10 cellular contexts compared by ENCODE assay signal in genomic region chr10:50501899-50502556, GRCh38.
DNase-seq lines count a peak whose midpoint lies in the region; ATAC-seq and TF ChIP-seq lines count a peak whose summit lies in the region.
"Had no signal": no experiment of that assay in that cellular context is flagged by ENCODE, and none has a peak within 500 bp of the region (broad histone marks: within the 10 kb centered on the region; RNA-seq: fewer than 3 reads in every experiment).

No MANE protein-coding gene starts in this region.

- TF ChIP-seq POLR2A in testis (IDR thresholded peaks at IDR 0.05): no peak

- no peaks in the 10 kb centered on the region for H3K27me3 ChIP-seq in testis
- no peaks in the 10 kb centered on the region for H3K27me3 ChIP-seq in GM23248 (replicated peaks; ENCODE audit: insufficient read depth)

- H2AFZ ChIP-seq in GM23248: no peak overlapping the region

- no peaks in the 10 kb centered on the region for H4K20me1 ChIP-seq in GM23248 (ENCODE audit: insufficient read depth)

- TF ChIP-seq CTCF in choroid plexus epithelial cell (conservative IDR thresholded peaks at IDR 0.05; ENCODE audit: low read depth, low read length): no peak
- no peak for TF ChIP-seq CTCF in testis (IDR thresholded peaks at IDR 0.05)

- ATAC-seq in Right ventricle myocardium superior (ENCODE audit: poor library complexity) (peak; percentile 30), HG03439 (IDR thresholded peaks at IDR 0.05; ENCODE audit: unreplicated experiment) (peak; percentile 41), GM21381 (IDR thresholded peaks at IDR 0.05; ENCODE audit: unreplicated experiment) (no peak)
- ATAC-seq: naive thymus-derived CD4-positive, alpha-beta T cell had no signal

- no peak overlapping the region for H3K4me2 ChIP-seq in GM23248 (ENCODE audit: unreplicated experiment)

- no peak overlapping the region for H3K9ac ChIP-seq in GM23248

- intact Hi-C loops in Right ventricle myocardium superior (cut with DNase I): loop anchor here (10.0 kb wide), 1 partner anchor 123 kb away; the partner anchor contains the start of gene SGMS1
- intact Hi-C loops in cardiac septum (cut with DNase I): no loop called here
- intact Hi-C loops in testis (cut with DNase I; ENCODE audit: low total_unique reads): no loop called here

- in situ Hi-C loops in GM23248 (cut with MboI): no loop called here

- H3K27ac ChIP-seq in testis (peak overlapping the region; percentile 30 to 40), GM23248 (no peak overlapping the region)

- no peaks in the 10 kb centered on the region for H3K9me3 ChIP-seq in testis
- no peaks in the 10 kb centered on the region for H3K9me3 ChIP-seq in GM23248 (ENCODE audit: low read depth)

- H3K4me1 ChIP-seq in testis (peaks cover 21% of the 10 kb centered on the region), GM23248 (ENCODE audit: insufficient read depth) (peaks cover 20% of the 10 kb centered on the region)

- no peaks in the 10 kb centered on the region for H3K9me2 ChIP-seq in GM23248 (ENCODE audit: insufficient read depth)

- H3K79me2 ChIP-seq in GM23248 (ENCODE audit: insufficient read depth): no peaks in the 10 kb centered on the region

- H3K36me3 ChIP-seq in testis (ENCODE audit: low read depth, missing control alignments): no peaks in the 10 kb centered on the region
- H3K36me3 ChIP-seq in GM23248 (ENCODE audit: low read depth): no peaks in the 10 kb centered on the region

- H3K4me3 ChIP-seq in choroid plexus epithelial cell (ENCODE audit: low read depth, low read length) (no peak overlapping the region), testis (no peak overlapping the region), GM23248 (no peak overlapping the region)

- peaks cover 17% of the 10 kb centered on the region; the same call in 1 of the 2 replicates for H3F3A ChIP-seq in GM23248 (ENCODE audit: insufficient read depth)

- WGBS in testis, 2 donors: 43 to 56% methylated on average over 1 of the region's 1 CpG
- 57 to 65% methylated on average over 1 of the region's 1 CpG for WGBS in GM23248 (ENCODE audit: low coverage in 1 of 2, low lambda C conversion rate in 2 of 2, missing lambda C conversion rate in 2 of 2), 2 experiments

- DNase-seq in Right ventricle myocardium superior (no peak), cardiac septum (ENCODE audit: low spot score) (no peak), choroid plexus epithelial cell (ENCODE audit: low read depth) (peak; percentile 38), testis (no peak), epidermal melanocyte (ENCODE audit: insufficient read length, low spot score) (no peak), GM23248 (no peak)
- DNase-seq: CD4-positive, alpha-beta memory T cell had no signal
